36 cellular contexts compared by ENCODE assay signal in the genomic region with DNA sequence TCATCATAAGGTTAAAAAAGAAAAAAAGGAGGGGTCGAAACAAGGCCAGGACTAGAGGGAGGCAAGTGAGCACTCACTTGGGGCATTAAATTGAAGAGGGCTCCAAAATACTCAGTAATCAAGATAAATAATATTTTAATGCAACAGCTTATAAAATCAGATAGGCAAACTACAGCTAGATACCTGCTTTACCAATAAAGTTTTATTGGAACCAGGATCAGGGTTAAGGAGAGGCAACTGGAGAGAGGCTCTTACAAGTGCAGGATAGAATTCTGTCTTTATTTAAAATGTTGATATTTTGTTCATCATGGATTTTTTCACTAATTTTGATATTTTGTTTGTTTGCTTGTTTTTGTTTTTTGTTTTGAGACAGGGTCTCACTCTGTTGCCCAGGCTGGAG. TPM values are rescaled to one million over a fixed set of nuclear protein-coding genes. Genes with fewer than 3 reads are reported as not detected.
"Had no signal": no experiment of that assay in that cellular context is flagged by ENCODE, and none has a peak within 500 bp of the region (broad histone marks: within the 10 kb centered on the region; RNA-seq: fewer than 3 reads in every experiment).

No MANE protein-coding gene starts in this region.

- DNase-seq: Karpas-422, Kasumi-1, MG63, MM.1S, NCI-H1048, NCI-H1092, NCI-H1092 treated with DMSO at 0.1 percent for 48 hours, NCI-H1105, NCI-H1105 treated with DMSO at 0.1 percent for 48 hours, NCI-H1417, NCI-H1417 treated with DMSO at 0.1 percent for 48 hours, NCI-H1436, NCI-H1436 treated with DMSO at 0.1 percent for 48 hours, NCI-H146, NCI-H1694, NCI-H1694 treated with DMSO at 0.1 percent for 48 hours, NCI-H187, NCI-H187 treated with DMSO at 0.1 percent for 48 hours, NCI-H1930, NCI-H2029, NCI-H2029 treated with DMSO at 0.1 percent for 48 hours, NCI-H2081, NCI-H2081 treated with DMSO at 0.1 percent for 48 hours, NCI-H2107, NCI-H2171, NCI-H2171 treated with DMSO at 0.1 percent for 48 hours, NCI-H2227 treated with DMSO at 0.1 percent for 48 hours, NCI-H226, NCI-H345, NCI-H446, NCI-H446 treated with DMSO at 0.1 percent for 48 hours, NCI-H510A, NCI-H510A treated with DMSO at 0.1 percent for 48 hours, NCI-H524, NCI-H524 treated with DMSO at 0.1 percent for 48 hours had no signal

- H3K36me3 ChIP-seq: MG63 had no signal

- H3K4me3 ChIP-seq: MG63 had no signal

- H3K9me3 ChIP-seq: MG63 had no signal

RNA-seq across cellular contexts. Expression of a gene that starts 40.6 kb away (rescaled TPM):
- total RNA-seq: LHCN-M2 had no signal
